In genomic region chrX:16433021-16433420, GRCh38 we compare ENCODE assay signal across 24 cellular contexts.
"Had no signal": no experiment of that assay in that cellular context is flagged by ENCODE, and none has a peak within 500 bp of the region (broad histone marks: within the 10 kb centered on the region; RNA-seq: fewer than 3 reads in every experiment).

No MANE protein-coding gene starts in this region.

- H3K4me1 ChIP-seq: ascending aorta, lower lobe of right lung, right lobe of liver, testis, uterus had no signal

- H3K27ac Mint-ChIP-seq: naive B cell; neural progenitor cell; stimulated activated naive B cell treated with anti-CD40 and anti-IgM and Interleukin-4, amounts not matched to agents 10 μg/mL and 1 μg/mL and 100 μg/mL, for 72 hours; WTC11 had no signal

- H3K4me2 ChIP-seq: neural progenitor cell had no signal

- H3K9me3 ChIP-seq: ascending aorta, lower lobe of right lung, right lobe of liver, testis, uterus had no signal

- H3K36me3 Mint-ChIP-seq: naive B cell; neural progenitor cell; stimulated activated naive B cell treated with anti-CD40 and anti-IgM and Interleukin-4, amounts not matched to agents 10 μg/mL and 1 μg/mL and 100 μg/mL, for 72 hours had no signal

- DNase-seq: activated gamma-delta T cell treated with Interleukin-2 at 50 U/mL for 16 hours; activated T-cell treated with anti-CD3 and anti-CD28 coated beads for 4 hours; brain microvascular endothelial cell; caudate nucleus; dermis blood vessel endothelial cell; effector memory CD4-positive, alpha-beta T cell; foreskin melanocyte; kidney; lower lobe of right lung; naive B cell; posterior cingulate gyrus; right lobe of liver; stimulated activated naive B cell treated with anti-CD40 and anti-IgM and Interleukin-4, amounts not matched to agents 10 μg/mL and 1 μg/mL and 100 μg/mL, for 72 hours; testis; trophoblast cell; uterus had no signal

- H3K4me3 ChIP-seq: ascending aorta, lower lobe of right lung, neural progenitor cell, right lobe of liver, skin epidermis, testis, uterus had no signal

- H3K4me3 Mint-ChIP-seq: naive B cell; neural progenitor cell; stimulated activated naive B cell treated with anti-CD40 and anti-IgM and Interleukin-4, amounts not matched to agents 10 μg/mL and 1 μg/mL and 100 μg/mL, for 72 hours; WTC11 had no signal

- H3K9ac ChIP-seq: neural progenitor cell had no signal

- H3K27me3 ChIP-seq: ascending aorta, brain microvascular endothelial cell, neural progenitor cell, right lobe of liver, testis, uterus had no signal

- H3K27ac ChIP-seq: ascending aorta, brain microvascular endothelial cell, lower lobe of right lung, neural progenitor cell, right lobe of liver, skin epidermis, testis, uterus had no signal

- H3K36me3 ChIP-seq: ascending aorta, brain microvascular endothelial cell, lower lobe of right lung, neural progenitor cell, right lobe of liver, uterus had no signal

- H2AFZ ChIP-seq: neural progenitor cell had no signal

- FAIRE-seq: endothelial cell of umbilical vein, kidney, TTC549 had no signal

- H3K4me1 Mint-ChIP-seq: naive B cell; stimulated activated naive B cell treated with anti-CD40 and anti-IgM and Interleukin-4, amounts not matched to agents 10 μg/mL and 1 μg/mL and 100 μg/mL, for 72 hours had no signal

- H3K9me3 Mint-ChIP-seq: naive B cell; stimulated activated naive B cell treated with anti-CD40 and anti-IgM and Interleukin-4, amounts not matched to agents 10 μg/mL and 1 μg/mL and 100 μg/mL, for 72 hours; WTC11 had no signal

- ATAC-seq: esophagus mucosa; lower lobe of right lung; right lobe of liver; SK-N-SH treated with all-trans-retinoic acid at 6 μM for 48 hours; stimulated activated naive B cell treated with anti-CD40 and anti-IgM and Interleukin-4, amounts not matched to agents 10 μg/mL and 1 μg/mL and 100 μg/mL, for 72 hours; WTC11 had no signal
